In the genomic region with DNA sequence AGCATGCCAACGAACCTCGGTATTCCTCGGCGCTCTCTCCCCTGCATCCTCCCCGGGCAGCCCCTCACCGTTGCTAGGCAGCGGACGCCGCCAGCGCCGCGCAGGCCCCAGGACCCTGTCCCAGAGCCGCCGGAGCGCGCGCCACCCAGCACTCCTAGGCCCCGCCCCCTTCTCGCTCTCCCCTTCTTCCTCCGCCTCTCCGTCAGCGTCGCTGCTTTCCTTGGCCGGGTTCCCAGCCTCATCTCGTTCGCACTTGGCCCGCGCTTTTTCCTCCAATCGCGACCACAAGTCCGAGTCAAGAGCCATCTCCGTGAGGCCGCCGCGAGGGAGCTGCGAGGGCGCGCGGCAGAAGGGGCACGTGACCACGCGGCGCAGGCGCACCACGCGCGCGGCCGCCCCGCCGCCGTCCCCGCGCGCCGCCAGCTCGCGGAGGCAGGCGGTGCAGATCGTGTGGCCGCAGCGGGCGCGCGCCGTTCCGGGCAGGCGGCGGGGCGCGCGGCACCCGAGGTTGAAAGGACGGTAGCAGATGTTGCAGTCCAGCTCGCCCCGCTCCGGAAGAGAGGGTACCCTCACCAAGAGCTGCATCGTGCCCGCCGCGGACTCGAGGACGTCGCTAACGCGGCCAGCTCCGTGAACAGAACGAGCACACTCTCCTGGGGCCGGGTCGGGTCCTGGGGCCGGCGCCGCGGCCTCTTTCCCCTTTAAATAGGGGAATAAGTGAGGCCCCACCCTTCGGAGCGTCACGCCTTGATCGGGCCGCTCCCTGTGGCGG, we compare ENCODE assay signal across 8 cellular contexts. TPM values are rescaled to one million over a fixed set of nuclear protein-coding genes. Genes with fewer than 3 reads are reported as not detected.
A peak's percentile ranks its signal among the peaks of the same experiment; 100 is the strongest.
DNase-seq lines count a peak whose midpoint lies in the region; ATAC-seq and TF ChIP-seq lines count a peak whose summit lies in the region.

Gene RNF227 (minus strand): TSS at position 679 of the 772 bp plus-strand sequence. CDS start 94 bp downstream, at position 585.

- peak within 1 kb of the TSS; percentile 83 to 95 (median 93) for H3K27ac Mint-ChIP-seq in IgD-negative memory B cell

- H3K9me3 ChIP-seq in OCI-LY7 (ENCODE audit: low read length) (no peaks in the 10 kb centered on the region), mucosa of rectum (ENCODE audit: control insufficient read depth in 2 of 2, low read length in 2 of 2) (no peaks in the 10 kb centered on the region)

- H3K4me2 ChIP-seq in OCI-LY7 (ENCODE audit: low read length): peak within 1 kb of the TSS; percentile 100

- H3K4me3 ChIP-seq in OCI-LY7 (ENCODE audit: low read depth, low read length, poor library complexity, severe bottlenecking) (peak within 1 kb of the TSS; percentile 76), epithelial cell of proximal tubule (ENCODE audit: low read depth, low read length) (peak within 1 kb of the TSS; percentile 65), mucosa of rectum (ENCODE audit: low read length in 2 of 2) (peak within 1 kb of the TSS; percentile 86 to 89)

- H3K4me1 ChIP-seq in OCI-LY7 (ENCODE audit: insufficient read depth, low read length, poor library complexity, severe bottlenecking) (peaks cover 39% of the 10 kb centered on the region), mucosa of rectum (ENCODE audit: control insufficient read depth in 2 of 2, insufficient read depth in 2 of 2, low read length in 2 of 2) (peaks cover 10 to 20% of the 10 kb centered on the region in 2 donors)

- H3K4me1 Mint-ChIP-seq in IgD-negative memory B cell: peaks cover 16 to 24% (median 19%) of the 10 kb centered on the region in 3 donors

- H3K27ac ChIP-seq in OCI-LY7 (ENCODE audit: low read depth, low read length, poor library complexity, severe bottlenecking): peak within 1 kb of the TSS; percentile 70
- H3K27ac ChIP-seq in mucosa of rectum (ENCODE audit: low read depth in 2 of 2, low read length in 2 of 2): peak within 1 kb of the TSS; percentile 90 to 92

- intact Hi-C loops in OCI-LY7 (cut with micrococcal nuclease; ENCODE audit: unreplicated experiment): loop anchor here (2.0 kb wide), 1 partner anchor 17 kb away; the partner anchor contains the start of gene CNTROB

- H3K79me2 ChIP-seq in OCI-LY7 (ENCODE audit: insufficient read depth, low read depth, low read length): no peaks in the 10 kb centered on the region

- ATAC-seq in GM21526 (IDR thresholded peaks at IDR 0.05; ENCODE audit: low FRiP score, unreplicated experiment): peak; percentile 61

- CTCF ChIA-PET in OCI-LY7 (lab: Charles Lee; ENCODE audit: unreplicated experiment): interaction anchor here (1.2 to 1.8 kb wide), 2 partner anchors 23 to 73 kb away, joined by 3 to 4 read pairs; no protein-coding TSS in a partner anchor

- H3K9me3 Mint-ChIP-seq in IgD-negative memory B cell: no peaks in the 10 kb centered on the region

- TF ChIP-seq CTCF in OCI-LY7 (conservative IDR thresholded peaks at IDR 0.05; ENCODE audit: low read length): no peak
- no peak for TF ChIP-seq CTCF in epithelial cell of proximal tubule (conservative IDR thresholded peaks at IDR 0.05; ENCODE audit: low read depth, low read length)

- H3K36me3 ChIP-seq in OCI-LY7 (ENCODE audit: insufficient read depth, low read length) (peaks cover 29% of the 10 kb centered on the region), mucosa of rectum (ENCODE audit: control insufficient read depth in 2 of 2, insufficient read depth in 2 of 2, low read length in 2 of 2) (peaks cover 11 to 13% of the 10 kb centered on the region in 2 donors)

- H3K36me3 Mint-ChIP-seq in IgD-negative memory B cell: no peaks in the 10 kb centered on the region

- DNase-seq in COLO668 (lab: John Stamatoyannopoulos, UW; ENCODE audit: unreplicated experiment): peak; percentile 90
- DNase-seq in OCI-LY7 (ENCODE audit: low spot score): peak; percentile 83
- peak; percentile 85 for DNase-seq in activated T-cell treated with anti-CD3 and anti-CD28 coated beads for 48 hours (ENCODE audit: low read depth)
- no peak for DNase-seq in epithelial cell of proximal tubule (ENCODE audit: low read depth)
- DNase-seq in stimulated activated CD8-positive, alpha-beta memory T cell treated with anti-CD3 and anti-CD28 coated beads, Interleukin-4, amount 100 ng/mL, for 24 hours (ENCODE audit: low read depth): peak; percentile 78

- H3K27me3 ChIP-seq in mucosa of rectum (ENCODE audit: control insufficient read depth in 2 of 2, insufficient read depth in 2 of 2, low read length in 2 of 2): no peaks in the 10 kb centered on the region

- H4K20me1 ChIP-seq in OCI-LY7 (ENCODE audit: insufficient read depth, low read length): no peaks in the 10 kb centered on the region

- BruUV-seq in OCI-LY7 (replicated peaks; lab: Mats Ljungman, UMichigan): no TSS peak

- H3K9me2 ChIP-seq in OCI-LY7 (ENCODE audit: insufficient read depth, low read length): no peaks in the 10 kb centered on the region

- peak within 1 kb of the TSS; percentile 76 to 77 for H3K9ac ChIP-seq in mucosa of rectum (ENCODE audit: low read depth in 1 of 2, low read length in 2 of 2)

- H3K27me3 Mint-ChIP-seq in IgD-negative memory B cell: no peaks in the 10 kb centered on the region

- H2AFZ ChIP-seq in OCI-LY7 (ENCODE audit: low read length): peak within 1 kb of the TSS; percentile 81

- H3K4me3 Mint-ChIP-seq in IgD-negative memory B cell: peak within 1 kb of the TSS; percentile 87 to 94 (median 90)

- POLR2A ChIA-PET in OCI-LY7 (lab: Charles Lee): interaction anchor here (1.2 to 2.1 kb wide), 2 partner anchors 16 to 17 kb away, joined by 5 read pairs; partner anchors contain the start of genes CNTROB and TRAPPC1

RNA-seq across cellular contexts. Expression of gene RNF227, which starts in this region (rescaled TPM):
- 3.1 TPM for polyA plus RNA-seq in IgD-negative memory B cell
- 3.8 and 9.6 TPM in 2 replicates for total RNA-seq in OCI-LY7 (2014; rRNA removed; shearing (Covaris generic))
- total RNA-seq in OCI-LY7 (2022): 4.7 and 5.8 TPM in 2 replicates
- total RNA-seq in epithelial cell of proximal tubule: 0.35 and 0.65 TPM in 2 replicates
